ENCODE assay signal across 1 cellular context in the genomic region with DNA sequence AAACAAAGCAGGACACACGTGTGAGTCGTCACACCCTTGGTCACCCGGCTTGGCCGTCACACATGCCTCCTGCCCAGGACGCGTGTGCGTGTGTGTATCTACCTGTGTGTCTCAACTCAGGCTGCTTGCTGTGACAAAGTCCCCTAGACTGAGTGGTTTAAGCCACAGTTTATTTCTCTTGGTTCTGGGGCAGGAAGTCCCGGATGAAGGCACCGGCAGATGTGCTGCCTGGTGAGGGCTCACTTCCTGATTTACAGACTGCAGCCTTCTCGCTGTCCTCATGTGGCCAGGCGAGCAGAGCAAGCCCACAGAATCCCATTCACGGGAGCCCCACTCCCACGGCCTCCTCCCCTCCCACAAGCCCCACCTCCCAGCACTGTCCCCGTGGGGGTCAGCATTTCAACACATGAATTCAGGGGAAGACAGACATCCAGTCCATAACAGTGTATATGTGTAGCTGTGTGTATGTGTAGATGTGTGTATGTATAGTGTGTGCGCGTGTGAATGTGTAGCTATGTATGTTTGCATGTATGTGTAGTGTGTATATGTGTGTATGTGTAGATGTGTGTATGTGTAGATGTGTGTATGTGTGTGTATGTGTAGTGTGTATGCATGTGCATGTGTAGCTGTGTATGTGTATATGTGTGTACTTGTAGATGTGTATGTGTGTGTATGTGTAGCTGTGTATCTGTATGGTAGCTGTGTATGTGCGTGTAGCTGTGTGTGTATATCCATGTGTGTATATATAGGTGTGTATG.
TF ChIP-seq lines count a peak whose summit lies in the region.

No MANE protein-coding gene starts in this region.

TF ChIP-seq in H1, 55 proteins besides CTCF, POLR2A, EP300 and RAD21:
- TF ChIP-seq CHD2 (IDR thresholded peaks at IDR 0.05; ENCODE audit: low read length) = no peak
- TF ChIP-seq SUZ12 (IDR thresholded peaks at IDR 0.05; ENCODE audit: low read length) = no peak
- no peak for TF ChIP-seq NANOG (IDR thresholded peaks at IDR 0.05; ENCODE audit: insufficient read depth, low read depth, low read length, poor library complexity, severe bottlenecking)
- no peak for TF ChIP-seq GABPA (IDR thresholded peaks at IDR 0.05; ENCODE audit: borderline replicate concordance, insufficient read depth, low read length)
- TF ChIP-seq HDAC2 (IDR thresholded peaks at IDR 0.05; ENCODE audit: borderline replicate concordance in 1 of 2, low read depth in 2 of 2, low read length in 2 of 2) = no peak
- TF ChIP-seq CHD1 (IDR thresholded peaks at IDR 0.05; ENCODE audit: low read depth, low read length) = no peak
- TF ChIP-seq, protein P1, sequence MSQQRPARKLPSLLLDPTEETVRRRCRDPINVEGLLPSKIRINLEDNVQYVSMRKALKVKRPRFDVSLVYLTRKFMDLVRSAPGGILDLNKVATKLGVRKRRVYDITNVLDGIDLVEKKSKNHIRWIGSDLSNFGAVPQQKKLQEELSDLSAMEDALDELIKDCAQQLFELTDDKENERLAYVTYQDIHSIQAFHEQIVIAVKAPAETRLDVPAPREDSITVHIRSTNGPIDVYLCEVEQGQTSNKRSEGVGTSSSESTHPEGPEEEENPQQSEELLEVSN (IDR thresholded peaks at IDR 0.05) = no peak
- no peak for TF ChIP-seq RNF2 (IDR thresholded peaks at IDR 0.05; ENCODE audit: borderline replicate concordance, low read depth, low read length, missing control alignments, poor library complexity, severe bottlenecking)
- TF ChIP-seq SIX5 (IDR thresholded peaks at IDR 0.05; ENCODE audit: low read depth, low read length) = no peak
- TF ChIP-seq, protein P2, sequence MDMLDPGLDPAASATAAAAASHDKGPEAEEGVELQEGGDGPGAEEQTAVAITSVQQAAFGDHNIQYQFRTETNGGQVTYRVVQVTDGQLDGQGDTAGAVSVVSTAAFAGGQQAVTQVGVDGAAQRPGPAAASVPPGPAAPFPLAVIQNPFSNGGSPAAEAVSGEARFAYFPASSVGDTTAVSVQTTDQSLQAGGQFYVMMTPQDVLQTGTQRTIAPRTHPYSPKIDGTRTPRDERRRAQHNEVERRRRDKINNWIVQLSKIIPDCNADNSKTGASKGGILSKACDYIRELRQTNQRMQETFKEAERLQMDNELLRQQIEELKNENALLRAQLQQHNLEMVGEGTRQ (IDR thresholded peaks at IDR 0.05; ENCODE audit: low read length) = no peak
